8 cellular contexts compared by ENCODE assay signal in the genomic region with DNA sequence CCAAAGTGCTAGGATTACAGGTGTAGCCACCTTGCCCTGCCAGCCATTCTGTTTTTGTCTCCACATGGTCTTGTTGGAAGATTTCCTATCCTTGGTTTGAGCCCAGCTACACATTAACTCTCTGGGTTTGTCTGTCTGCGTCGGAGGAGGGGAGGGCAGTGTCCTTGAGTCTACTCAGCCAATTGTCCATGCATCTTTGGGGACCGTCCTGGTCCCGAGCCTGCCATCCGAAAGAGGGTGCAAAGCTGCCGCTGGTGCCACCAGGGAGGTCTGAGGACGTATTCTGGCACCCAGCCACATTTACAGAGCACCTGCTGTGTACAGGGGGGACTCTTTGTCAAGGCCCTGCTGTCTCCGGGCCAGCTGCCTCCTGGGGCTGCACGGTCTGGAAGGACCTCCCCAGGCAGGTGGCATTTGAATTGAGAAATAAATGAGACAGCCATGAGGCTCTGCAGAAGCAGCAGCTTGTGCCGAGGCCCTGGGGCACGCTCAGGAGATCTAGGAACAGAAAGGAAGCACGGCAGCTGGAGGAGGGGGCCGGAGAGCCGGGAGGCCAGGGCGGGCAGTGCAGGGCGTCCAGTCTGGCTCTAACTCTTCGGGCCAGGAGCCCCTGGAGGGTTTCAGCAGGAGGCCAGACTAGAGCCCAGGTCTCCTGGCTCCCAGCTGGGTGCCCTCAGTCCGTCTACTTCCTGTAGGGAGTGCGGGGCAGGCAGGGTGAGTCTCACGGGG. TPM values are rescaled to one million over a fixed set of nuclear protein-coding genes. Genes with fewer than 3 reads are reported as not detected.
DNase-seq lines count a peak whose midpoint lies in the region; ATAC-seq and TF ChIP-seq lines count a peak whose summit lies in the region.

No MANE protein-coding gene starts in this region.

- TF ChIP-seq CTCF in HFF-Myc (IDR thresholded peaks at IDR 0.05; ENCODE audit: low read depth, low read length, missing control alignments) (no peak), mucosa of descending colon (IDR thresholded peaks at IDR 0.05) (no peak)

- no peaks in the 10 kb centered on the region for H3K27me3 ChIP-seq in BLaER1

- peak overlapping the region; percentile 97 for H3K9ac ChIP-seq in BLaER1

- peak overlapping the region; percentile 100 for H3K4me2 ChIP-seq in BLaER1

- H3K9me3 Mint-ChIP-seq in activated naive CD4-positive, alpha-beta T cell treated with anti-CD3 and anti-CD28 coated beads, Interleukin-2, amount 50 U/mL, for 72 hours = no peaks in the 10 kb centered on the region

- no peak for ATAC-seq in activated naive CD4-positive, alpha-beta T cell treated with anti-CD3 and anti-CD28 coated beads, Interleukin-2, amount 50 U/mL, for 72 hours
- ATAC-seq in mucosa of descending colon (peak; percentile 9), GM19395 (IDR thresholded peaks at IDR 0.05; ENCODE audit: unreplicated experiment) (no peak)

- peaks cover 63% of the 10 kb centered on the region for H4K20me1 ChIP-seq in BLaER1

- H3K27ac Mint-ChIP-seq in activated naive CD4-positive, alpha-beta T cell treated with anti-CD3 and anti-CD28 coated beads, Interleukin-2, amount 50 U/mL, for 72 hours = peak overlapping the region; percentile 65 to 72

- H3K4me1 ChIP-seq in BLaER1 = peaks cover 87% of the 10 kb centered on the region
- H3K4me1 ChIP-seq in mucosa of descending colon (ENCODE audit: low read depth) = peaks cover 12% of the 10 kb centered on the region

- intact Hi-C loops in mucosa of descending colon (cut with DNase I, micrococcal nuclease) = no loop called here

- no peaks in the 10 kb centered on the region for H3K9me3 ChIP-seq in BLaER1
- no peaks in the 10 kb centered on the region for H3K9me3 ChIP-seq in mucosa of descending colon

- DNase-seq in HFF-Myc (ENCODE audit: extremely low read depth, low read depth) = no peak
- DNase-seq in activated naive CD4-positive, alpha-beta T cell treated with anti-CD3 and anti-CD28 coated beads, Interleukin-2, amount 50 U/mL, for 72 hours (ENCODE audit: low spot score in 2 of 2) = no peak
- peak in 2 of 3 donors; percentile 54 to 65 for DNase-seq in mucosa of descending colon
- DNase-seq in CD1c-positive myeloid dendritic cell (ENCODE audit: extremely low spot score) = no peak
- no peak for DNase-seq in COLO829 (ENCODE audit: low spot score)
- no peak for DNase-seq in hepatic stellate cell (ENCODE audit: low spot score)

- H3K27ac ChIP-seq in BLaER1 = peak overlapping the region; percentile 96

- H3K36me3 Mint-ChIP-seq in activated naive CD4-positive, alpha-beta T cell treated with anti-CD3 and anti-CD28 coated beads, Interleukin-2, amount 50 U/mL, for 72 hours = peaks cover 5 to 6% of the 10 kb centered on the region in 2 donors

- peaks cover 63% of the 10 kb centered on the region for H3K36me3 ChIP-seq in BLaER1
- H3K36me3 ChIP-seq in mucosa of descending colon (ENCODE audit: low read depth) = no peaks in the 10 kb centered on the region

- H3K4me3 ChIP-seq in BLaER1 (peak overlapping the region; percentile 91), HFF-Myc (replicated peaks; ENCODE audit: low read depth, low read length) (peak overlapping the region; percentile 76), mucosa of descending colon (no peak overlapping the region)

RNA-seq across cellular contexts. Expression of gene CYBA, which starts 1.5 kb away (rescaled TPM):
- 100 to 1,000 TPM; 112 to 267 TPM for total RNA-seq in activated naive CD4-positive, alpha-beta T cell treated with anti-CD3 and anti-CD28 coated beads, Interleukin-2, amount 50 U/mL, for 72 hours
- 100 to 1,000 TPM; 150 to 316 (median 184) TPM for total RNA-seq in mucosa of descending colon

RNA-seq across cellular contexts. Expression of gene IL17C, which starts 11.0 kb away (rescaled TPM):
- total RNA-seq in activated naive CD4-positive, alpha-beta T cell treated with anti-CD3 and anti-CD28 coated beads, Interleukin-2, amount 50 U/mL, for 72 hours = not detected
- total RNA-seq in mucosa of descending colon = not detected

RNA-seq across cellular contexts. Expression of gene MVD, which starts 13.5 kb away (rescaled TPM):
- total RNA-seq in activated naive CD4-positive, alpha-beta T cell treated with anti-CD3 and anti-CD28 coated beads, Interleukin-2, amount 50 U/mL, for 72 hours = 10 to 100 TPM; 91.6 to 96.1 TPM
- 10 to 100 TPM; 42.7 to 89.5 (median 72.5) TPM for total RNA-seq in mucosa of descending colon

RNA-seq across cellular contexts. Expression of gene SNAI3, which starts 36.9 kb away (rescaled TPM):
- total RNA-seq in activated naive CD4-positive, alpha-beta T cell treated with anti-CD3 and anti-CD28 coated beads, Interleukin-2, amount 50 U/mL, for 72 hours = 1 to 10 TPM; 5.4 to 6.4 TPM
- under 1 TPM; 0.28 to 0.82 (median 0.55) TPM for total RNA-seq in mucosa of descending colon

RNA-seq across cellular contexts. Expression of gene RNF166, which starts 56.8 kb away (rescaled TPM):
- 10 to 100 TPM; 47.5 to 82.5 TPM for total RNA-seq in activated naive CD4-positive, alpha-beta T cell treated with anti-CD3 and anti-CD28 coated beads, Interleukin-2, amount 50 U/mL, for 72 hours
- 10 to 100 TPM in 2 of 3 donors, 1 to 10 TPM in 1; 9.5 to 22.8 (median 15.1) TPM for total RNA-seq in mucosa of descending colon

Comparison
In these comparisons a context has a peak if more than half of its experiments do, and no peak if none do; other contexts are left out.
1. DNase-seq: peak in mucosa of descending colon (2 of 3); none in HFF-Myc (single experiment), activated naive CD4-positive, alpha-beta T cell treated with anti-CD3 and anti-CD28 coated beads, Interleukin-2, amount 50 U/mL, for 72 hours (0 of 2), CD1c-positive myeloid dendritic cell (single experiment), COLO829 (single experiment) and hepatic stellate cell (single experiment).